ENCODE assay signal across 1 cellular context in the genomic region with DNA sequence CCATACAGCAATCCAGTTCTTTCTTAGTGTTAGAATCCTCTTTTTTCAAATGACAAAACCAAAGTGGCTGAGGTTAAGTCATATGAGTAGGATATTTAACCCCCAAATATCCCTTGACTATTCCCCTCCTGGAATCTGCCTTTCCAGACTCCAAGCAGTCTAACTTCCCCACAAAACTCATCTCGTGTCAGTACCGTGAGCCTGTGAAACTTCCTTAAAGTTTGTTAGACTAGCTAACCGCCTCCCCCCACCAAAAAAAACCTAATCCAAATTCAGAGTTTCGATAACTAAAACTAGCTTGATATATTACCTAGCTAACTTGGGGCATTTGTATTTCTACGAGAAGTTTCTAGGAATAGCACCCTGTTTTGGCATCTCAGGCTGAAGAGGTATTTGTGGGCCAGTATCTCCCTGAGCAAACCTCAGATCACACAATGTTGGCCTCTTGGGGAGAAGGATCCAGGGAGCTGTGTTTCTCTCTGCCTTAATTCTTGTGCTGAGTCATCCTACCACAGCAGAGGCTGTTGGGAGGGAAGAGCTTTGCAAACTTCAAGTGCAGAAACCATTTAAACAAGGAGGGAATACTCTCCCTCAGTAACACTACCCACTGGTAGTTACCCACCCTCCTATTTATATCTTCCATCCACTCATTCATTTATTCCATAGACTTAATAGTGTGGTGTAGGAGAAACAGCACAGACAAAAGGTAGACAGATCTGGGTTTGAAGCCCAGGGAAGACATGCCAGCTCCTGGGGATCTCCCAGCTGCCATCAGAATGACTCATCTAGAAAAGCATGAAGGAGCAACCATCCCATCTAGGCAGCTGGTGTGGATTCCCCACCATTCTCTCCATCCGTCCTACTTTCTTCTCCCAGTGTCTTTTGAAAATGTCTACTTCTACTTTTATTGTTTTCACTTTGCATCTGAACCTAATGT.
TF ChIP-seq lines count a peak whose summit lies in the region.

No MANE protein-coding gene starts in this region.

TF ChIP-seq in K562, 482 proteins besides CTCF, POLR2A, EP300 and RAD21 (continued from another document):
- no peak for TF ChIP-seq ZNF407 (IDR thresholded peaks at IDR 0.05; ENCODE audit: low read depth)
- TF ChIP-seq ZBTB33 (CRISPR knock-in tag; IDR thresholded peaks at IDR 0.05) = no peak
- peak; percentile 84 for TF ChIP-seq ATF3 (IDR thresholded peaks at IDR 0.05)
- 0 out of 2 replicates have a peak, but pooled peaks have one; percentile 31 for TF ChIP-seq ATF3 (CRISPR knock-in tag; conservative IDR thresholded peaks at IDR 0.05)
- no peak for TF ChIP-seq RBFOX2 (IDR thresholded peaks at IDR 0.05; ENCODE audit: low read depth, low read length)
- TF ChIP-seq PHF20 (IDR thresholded peaks at IDR 0.05; ENCODE audit: partially characterized antibody) = no peak
- peak; percentile 57 for TF ChIP-seq ARID1B (IDR thresholded peaks at IDR 0.05)
- TF ChIP-seq HDAC3 (IDR thresholded peaks at IDR 0.05; ENCODE audit: borderline replicate concordance, partially characterized antibody) = no peak
- TF ChIP-seq ZNF644 (tag; IDR thresholded peaks at IDR 0.05; ENCODE audit: low read depth) = 0 out of 2 replicates have a peak, but pooled peaks have one; percentile 61
- TF ChIP-seq ZNF282 (CRISPR knock-in tag; IDR thresholded peaks at IDR 0.05) = no peak
- TF ChIP-seq SMAD4 (CRISPR knock-in tag; conservative IDR thresholded peaks at IDR 0.05) = peak; percentile 67
- TF ChIP-seq L3MBTL2 (IDR thresholded peaks at IDR 0.05) = 0 out of 2 replicates have a peak, but pooled peaks have one; percentile 36
- TF ChIP-seq NFE2 (IDR thresholded peaks at IDR 0.05; ENCODE audit: low read depth) = peak; percentile 96
- TF ChIP-seq MNT (conservative IDR thresholded peaks at IDR 0.05) = peak; percentile 18 to 37; a peak in 2 of 4 replicates
- no peak for TF ChIP-seq FOXA1 (IDR thresholded peaks at IDR 0.05; ENCODE audit: borderline replicate concordance)
- TF ChIP-seq SMARCE1 (IDR thresholded peaks at IDR 0.05) = peak; percentile 67
- TF ChIP-seq HMBOX1 (IDR thresholded peaks at IDR 0.05) = peak; percentile 87
- no peak for TF ChIP-seq THAP7 (CRISPR knock-in tag; IDR thresholded peaks at IDR 0.05)
- no peak for TF ChIP-seq ETV1 (tag; conservative IDR thresholded peaks at IDR 0.05; ENCODE audit: low read depth)
- TF ChIP-seq ZBED1 (IDR thresholded peaks at IDR 0.05) = no peak
- TF ChIP-seq BHLHE40 (IDR thresholded peaks at IDR 0.05; ENCODE audit: low read length) = 0 out of 2 replicates have a peak, but pooled peaks have one; percentile 15
- TF ChIP-seq HDGF (IDR thresholded peaks at IDR 0.05) = no peak
- TF ChIP-seq MAFG (tag; conservative IDR thresholded peaks at IDR 0.05) = peak; percentile 97
- no peak for TF ChIP-seq ZNF584 (CRISPR knock-in tag; IDR thresholded peaks at IDR 0.05; ENCODE audit: low read depth)
- no peak for TF ChIP-seq TRIM24 (IDR thresholded peaks at IDR 0.05)
- TF ChIP-seq ZNF717 (CRISPR knock-in tag; IDR thresholded peaks at IDR 0.05) = no peak
- no peak for TF ChIP-seq ZNF12 (CRISPR knock-in tag; IDR thresholded peaks at IDR 0.05)
- peak; percentile 81 for TF ChIP-seq FOSL1 (tag; conservative IDR thresholded peaks at IDR 0.05)
- no peak for TF ChIP-seq POLR2AphosphoS5 (IDR thresholded peaks at IDR 0.05; ENCODE audit: control insufficient read depth, insufficient read depth, low read depth, low read length)
- TF ChIP-seq CBX8 (IDR thresholded peaks at IDR 0.05; ENCODE audit: borderline replicate concordance, extremely low read depth, low read depth, low read length, poor library complexity, severe bottlenecking) = no peak
- TF ChIP-seq WHSC1 (IDR thresholded peaks at IDR 0.05; ENCODE audit: low read length) = no peak
- peak; percentile 9; the same call in 1 of the 2 replicates for TF ChIP-seq CBFA2T3 (IDR thresholded peaks at IDR 0.05)
- TF ChIP-seq, protein P1, sequence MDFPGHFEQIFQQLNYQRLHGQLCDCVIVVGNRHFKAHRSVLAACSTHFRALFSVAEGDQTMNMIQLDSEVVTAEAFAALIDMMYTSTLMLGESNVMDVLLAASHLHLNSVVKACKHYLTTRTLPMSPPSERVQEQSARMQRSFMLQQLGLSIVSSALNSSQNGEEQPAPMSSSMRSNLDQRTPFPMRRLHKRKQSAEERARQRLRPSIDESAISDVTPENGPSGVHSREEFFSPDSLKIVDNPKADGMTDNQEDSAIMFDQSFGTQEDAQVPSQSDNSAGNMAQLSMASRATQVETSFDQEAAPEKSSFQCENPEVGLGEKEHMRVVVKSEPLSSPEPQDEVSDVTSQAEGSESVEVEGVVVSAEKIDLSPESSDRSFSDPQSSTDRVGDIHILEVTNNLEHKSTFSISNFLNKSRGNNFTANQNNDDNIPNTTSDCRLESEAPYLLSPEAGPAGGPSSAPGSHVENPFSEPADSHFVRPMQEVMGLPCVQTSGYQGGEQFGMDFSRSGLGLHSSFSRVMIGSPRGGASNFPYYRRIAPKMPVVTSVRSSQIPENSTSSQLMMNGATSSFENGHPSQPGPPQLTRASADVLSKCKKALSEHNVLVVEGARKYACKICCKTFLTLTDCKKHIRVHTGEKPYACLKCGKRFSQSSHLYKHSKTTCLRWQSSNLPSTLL (IDR thresholded peaks at IDR 0.05) = no peak
- TF ChIP-seq MYC (IDR thresholded peaks at IDR 0.05; ENCODE audit: low read depth, low read length) = no peak
- TF ChIP-seq MYC (CRISPR knock-in tag; IDR thresholded peaks at IDR 0.05; ENCODE audit: borderline replicate concordance, low read depth) = no peak
